In the genomic region with DNA sequence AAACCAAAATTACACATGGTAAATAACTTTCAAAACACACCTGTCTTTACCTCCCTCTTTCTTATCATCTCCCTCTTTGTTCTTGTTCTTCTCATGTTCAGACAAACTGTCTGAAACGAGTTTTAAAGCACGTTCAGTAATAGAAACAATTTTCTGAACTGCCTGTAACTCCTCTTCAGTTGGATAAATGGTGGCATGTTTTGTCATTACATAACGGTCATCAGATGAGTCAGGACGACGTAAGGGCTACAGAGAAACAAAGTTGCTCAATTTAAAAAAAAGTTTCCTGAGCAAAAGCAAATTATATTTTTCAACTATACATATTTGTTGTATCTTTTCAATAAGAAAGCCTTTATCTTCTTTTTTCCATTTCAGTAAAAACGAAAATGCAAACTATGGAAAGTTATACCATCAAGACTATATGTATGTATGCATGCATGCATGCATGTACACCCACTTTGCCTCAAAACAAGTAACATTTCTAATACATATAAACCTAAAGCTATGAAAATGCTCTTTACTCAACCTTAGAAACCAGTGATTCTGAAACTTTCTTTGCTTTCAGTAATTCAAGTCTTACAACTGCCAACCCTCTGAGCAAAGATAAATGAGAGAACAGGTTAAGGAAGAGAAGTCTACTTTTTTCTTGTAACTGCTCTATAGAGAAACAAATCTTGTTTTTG, we compare ENCODE assay signal across 11 cellular contexts. TPM values are rescaled to one million over a fixed set of nuclear protein-coding genes. Genes with fewer than 3 reads are reported as not detected.
A peak's percentile ranks its signal among the peaks of the same experiment; 100 is the strongest.
DNase-seq lines count a peak whose midpoint lies in the region; ATAC-seq and TF ChIP-seq lines count a peak whose summit lies in the region.
"Had no signal": no experiment of that assay in that cellular context is flagged by ENCODE, and none has a peak within 500 bp of the region (broad histone marks: within the 10 kb centered on the region; RNA-seq: fewer than 3 reads in every experiment).

No MANE protein-coding gene starts in this region.

- POLR2A ChIA-PET in BJ (lab: Charles Lee): no interaction called here

- no peak for ATAC-seq in GM18517 (IDR thresholded peaks at IDR 0.05; ENCODE audit: unreplicated experiment)

- H3K4me1 Mint-ChIP-seq in mesothelial cell of epicardium: peaks cover 17% of the 10 kb centered on the region

- DNase-seq in BJ (ENCODE audit: low read depth): peak; percentile 5
- peak; percentile 70 for DNase-seq in LHCN-M2 (ENCODE audit: low read depth)
- peak; percentile 79 for DNase-seq in amniotic epithelial cell (ENCODE audit: low read depth)
- no peak for DNase-seq in mesothelial cell of epicardium (ENCODE audit: low spot score in 2 of 2, unreplicated experiment in 2 of 2)
- DNase-seq in hypothalamus (lab: John Stamatoyannopoulos, UW): no peak
- no peak for DNase-seq in SJCRH30
- DNase-seq in NCI-H510A treated with DMSO at 0.1 percent for 48 hours (lab: John Stamatoyannopoulos, UW): no peak
- DNase-seq: anterior cingulate cortex, NCI-H524, upper lobe of left lung had no signal

- no peak overlapping the region for H3K4me3 Mint-ChIP-seq in mesothelial cell of epicardium

- H3K27ac Mint-ChIP-seq in mesothelial cell of epicardium: peak overlapping the region; percentile 39

- no peak overlapping the region for H3K27ac ChIP-seq in SJCRH30

- H3K36me3 Mint-ChIP-seq in mesothelial cell of epicardium: peaks cover 37% of the 10 kb centered on the region

- H3K9me3 ChIP-seq in SJCRH30 (replicated peaks): no peaks in the 10 kb centered on the region
- H3K9me3 ChIP-seq: upper lobe of left lung had no signal

- no peaks in the 10 kb centered on the region for H3K27me3 ChIP-seq in BJ (ENCODE audit: control insufficient read depth, insufficient read depth, low read length)
- H3K27me3 ChIP-seq in SJCRH30: no peaks in the 10 kb centered on the region
- H3K27me3 ChIP-seq: upper lobe of left lung had no signal

- H3K27me3 Mint-ChIP-seq in mesothelial cell of epicardium (ENCODE audit: low read depth): no peaks in the 10 kb centered on the region

- H3K9me3 Mint-ChIP-seq in mesothelial cell of epicardium: no peaks in the 10 kb centered on the region

- TF ChIP-seq CTCF in BJ (IDR thresholded peaks at IDR 0.05; ENCODE audit: insufficient read depth, low read depth, low read length): no peak
- no peak for TF ChIP-seq CTCF in mesothelial cell of epicardium (IDR thresholded peaks at IDR 0.05; ENCODE audit: unreplicated experiment)

- H3K36me3 ChIP-seq in BJ (ENCODE audit: control insufficient read depth, insufficient read depth, low read length) (peaks cover 5% of the 10 kb centered on the region), SJCRH30 (peaks cover 95% of the 10 kb centered on the region)

- H3K4me1 ChIP-seq in SJCRH30: peaks cover 16% of the 10 kb centered on the region; the same call in 1 of the 2 replicates
- H3K4me1 ChIP-seq: upper lobe of left lung had no signal

- H3K4me3 ChIP-seq in BJ (ENCODE audit: low read depth, low read length) (no peak overlapping the region), SJCRH30 (no peak overlapping the region)
- H3K4me3 ChIP-seq: upper lobe of left lung had no signal

- CTCF ChIA-PET in BJ (lab: Yijun Ruan, JAX): no interaction called here

RNA-seq across cellular contexts. Expression of a gene that starts 56.0 kb away (rescaled TPM):
- polyA plus RNA-seq in BJ (2011; rRNA removed): 76.8 and 88.6 TPM in 2 replicates
- polyA minus RNA-seq in BJ (2011; rRNA and poly(A)+ RNA removed): 86.4 and 185 TPM in 2 replicates
- 87.7 and 92.0 TPM in 2 replicates for total RNA-seq in LHCN-M2 (2014; rRNA removed)
- 30.9 TPM for polyA plus RNA-seq in LHCN-M2 (2012)
- 68.2 to 71.5 TPM (median 70.7 TPM) in 3 replicates for total RNA-seq in mesothelial cell of epicardium
- total RNA-seq in SJCRH30 (2014; rRNA removed; shearing (Covaris generic)): 130 and 136 TPM in 2 replicates

Comparison
In these comparisons a context has a peak if more than half of its experiments do, and no peak if none do; other contexts are left out.
1. DNase-seq: peak in BJ (single experiment), LHCN-M2 (single experiment) and amniotic epithelial cell (single experiment); none in mesothelial cell of epicardium (0 of 2), hypothalamus (0 of 51), SJCRH30 (0 of 2) and NCI-H510A treated with DMSO at 0.1 percent for 48 hours (single experiment).